In genomic region chr6:3814539-3814938, GRCh38 we compare ENCODE assay signal across 24 cellular contexts.
"Had no signal": no experiment of that assay in that cellular context is flagged by ENCODE, and none has a peak within 500 bp of the region (broad histone marks: within the 10 kb centered on the region; RNA-seq: fewer than 3 reads in every experiment).

No MANE protein-coding gene starts in this region.

- H3K36me3 ChIP-seq: colonic mucosa, esophagus muscularis mucosa, gastroesophageal sphincter, heart left ventricle, left lung, lower lobe of right lung had no signal

- H3K79me2 ChIP-seq: hepatocyte had no signal

- H3K4me3 Mint-ChIP-seq: dendritic cell treated with granulocyte-macrophage colony-stimulating factor and Interleukin-4, amounts not matched to agents 40 ng/mL and 50 ng/mL, for 4 days; effector memory CD8-positive, alpha-beta T cell; endodermal cell; naive B cell had no signal

- H3K4me3 ChIP-seq: colonic mucosa, esophagus muscularis mucosa, gastroesophageal sphincter, heart left ventricle, hepatocyte, left lung, lower lobe of right lung, mucosa of descending colon had no signal

- FAIRE-seq: endometrium, endothelial cell of umbilical vein, frontal cortex, islet of Langerhans, keratinocyte had no signal

- H3K4me1 ChIP-seq: colonic mucosa had no signal

- H3K27ac Mint-ChIP-seq: dendritic cell treated with granulocyte-macrophage colony-stimulating factor and Interleukin-4, amounts not matched to agents 40 ng/mL and 50 ng/mL, for 4 days; effector memory CD8-positive, alpha-beta T cell; endodermal cell; naive B cell had no signal

- ATAC-seq: effector memory CD8-positive, alpha-beta T cell; foreskin keratinocyte; gastroesophageal sphincter; heart left ventricle; left lung; left ventricle myocardium superior; lower lobe of right lung; mucosa of descending colon had no signal

- H3K27ac ChIP-seq: colonic mucosa, esophagus muscularis mucosa, foreskin keratinocyte, gastroesophageal sphincter, heart left ventricle, hepatocyte, left lung, lower lobe of right lung had no signal

- H3K36me3 Mint-ChIP-seq: naive B cell had no signal

- DNase-seq: colonic mucosa; cortex of kidney; effector CD8-positive, alpha-beta T cell; effector memory CD8-positive, alpha-beta T cell; endodermal cell; foreskin keratinocyte; heart left ventricle; hypothalamus; left cardiac atrium; left lung; left ventricle myocardium superior; lower lobe of right lung; mesendoderm; mucosa of descending colon; naive B cell had no signal

- H3K27me3 ChIP-seq: colonic mucosa, esophagus muscularis mucosa, foreskin keratinocyte, gastroesophageal sphincter, heart left ventricle, hepatocyte, left lung had no signal

- H2AFZ ChIP-seq: hepatocyte had no signal

- H3K4me2 ChIP-seq: hepatocyte had no signal

- H3K9me3 Mint-ChIP-seq: dendritic cell treated with granulocyte-macrophage colony-stimulating factor and Interleukin-4, amounts not matched to agents 40 ng/mL and 50 ng/mL, for 4 days; effector memory CD8-positive, alpha-beta T cell; endodermal cell had no signal

- H3K9me3 ChIP-seq: colonic mucosa, esophagus muscularis mucosa, gastroesophageal sphincter, heart left ventricle, left lung, lower lobe of right lung, mucosa of descending colon had no signal
